9 cellular contexts compared by ENCODE assay signal in genomic region chr6:45436544-45437440, GRCh38. TPM values are rescaled to one million over a fixed set of nuclear protein-coding genes. Genes with fewer than 3 reads are reported as not detected.
DNase-seq lines count a peak whose midpoint lies in the region; ATAC-seq and TF ChIP-seq lines count a peak whose summit lies in the region.
"Had no signal": no experiment of that assay in that cellular context is flagged by ENCODE, and none has a peak within 500 bp of the region (broad histone marks: within the 10 kb centered on the region; RNA-seq: fewer than 3 reads in every experiment).

No MANE protein-coding gene starts in this region.

- peak overlapping the region; percentile 18 for H3K4me2 ChIP-seq in DND-41 (ENCODE audit: insufficient read depth, low read length)

- H3K27ac ChIP-seq in DND-41 (ENCODE audit: low read length) = peak overlapping the region; percentile 87
- peak overlapping the region; percentile 57 for H3K27ac ChIP-seq in lower lobe of right lung

- H3K4me3 ChIP-seq in DND-41 (ENCODE audit: low read depth in 1 of 2, low read length in 2 of 2) = no peak overlapping the region
- no peak overlapping the region for H3K4me3 ChIP-seq in lower lobe of right lung
- H3K4me3 ChIP-seq: body of pancreas had no signal

- H3K9me3 ChIP-seq in DND-41 (ENCODE audit: insufficient read depth, low read length, severe bottlenecking) (no peaks in the 10 kb centered on the region), lower lobe of right lung (no peaks in the 10 kb centered on the region)
- H3K9me3 ChIP-seq: body of pancreas had no signal

- H2AFZ ChIP-seq in DND-41 (ENCODE audit: low read depth, low read length) = 0 out of 2 replicates have a peak overlapping the region, but pooled peaks have one; percentile 13

- DNase-seq in DND-41 = peak; percentile 50
- peak; percentile 38 for DNase-seq in activated naive CD4-positive, alpha-beta T cell treated with anti-CD3 and anti-CD28 coated beads, Interleukin-2, amount 50 U/mL, for 16 hours
- no peak for DNase-seq in lower lobe of right lung
- DNase-seq in HK-2 (ENCODE audit: unreplicated experiment) = no peak

- H3K4me1 ChIP-seq in DND-41 (ENCODE audit: insufficient read depth, low read length) (peaks cover 96% of the 10 kb centered on the region), lower lobe of right lung (peaks cover 28% of the 10 kb centered on the region)
- H3K4me1 ChIP-seq: body of pancreas had no signal

- H4K20me1 ChIP-seq in DND-41 (ENCODE audit: insufficient read depth, low read length) = no peaks in the 10 kb centered on the region

- peaks cover 13% of the 10 kb centered on the region; the same call in 1 of the 2 replicates for H3K79me2 ChIP-seq in DND-41 (ENCODE audit: insufficient read depth, low read length)

- H3K36me3 ChIP-seq in DND-41 (ENCODE audit: insufficient read depth, low read length) = peaks cover 36% of the 10 kb centered on the region
- H3K36me3 ChIP-seq in lower lobe of right lung = no peaks in the 10 kb centered on the region

- TF ChIP-seq CTCF in DND-41 (IDR thresholded peaks at IDR 0.05; ENCODE audit: borderline replicate concordance, extremely low read depth, low read length, poor library complexity, severe bottlenecking) (no peak), lower lobe of right lung (IDR thresholded peaks at IDR 0.05) (no peak)

- H3K27me3 ChIP-seq in DND-41 (ENCODE audit: insufficient read depth, low read length, poor library complexity) = no peaks in the 10 kb centered on the region
- H3K27me3 ChIP-seq in lower lobe of right lung (ENCODE audit: low read depth) = no peaks in the 10 kb centered on the region
- H3K27me3 ChIP-seq: body of pancreas had no signal

- ATAC-seq in DND-41 (ENCODE audit: insufficient read depth, low read depth) (peak; percentile 77), HG03565 (IDR thresholded peaks at IDR 0.05; ENCODE audit: unreplicated experiment) (peak; percentile 71), lower lobe of right lung (peak; percentile 69 to 77), HG03457 (IDR thresholded peaks at IDR 0.05; ENCODE audit: unreplicated experiment) (no peak), HG03095 (IDR thresholded peaks at IDR 0.05; ENCODE audit: unreplicated experiment) (no peak), HG03108 (IDR thresholded peaks at IDR 0.05; ENCODE audit: unreplicated experiment) (no peak)
- ATAC-seq: body of pancreas had no signal

- peak overlapping the region; percentile 42 for H3K9ac ChIP-seq in DND-41 (ENCODE audit: low read depth, low read length)

- intact Hi-C loops in lower lobe of right lung (cut with DNase I) = no loop called here

RNA-seq across cellular contexts. Expression of gene SUPT3H, which starts 59.1 kb away (rescaled TPM):
- 6.7 TPM for total RNA-seq in lower lobe of right lung

Comparison
In these comparisons a context has a peak if more than half of its experiments do, and no peak if none do; other contexts are left out.
1. ATAC-seq: peak in DND-41 (single experiment), HG03565 (single experiment) and lower lobe of right lung (2 of 2); none in HG03457 (single experiment), HG03095 (single experiment) and HG03108 (single experiment).
2. DNase-seq: peak in DND-41 (single experiment) and activated naive CD4-positive, alpha-beta T cell treated with anti-CD3 and anti-CD28 coated beads, Interleukin-2, amount 50 U/mL, for 16 hours (single experiment); none in lower lobe of right lung (single experiment) and HK-2 (single experiment).